35 cellular contexts compared by ENCODE assay signal in the genomic region with DNA sequence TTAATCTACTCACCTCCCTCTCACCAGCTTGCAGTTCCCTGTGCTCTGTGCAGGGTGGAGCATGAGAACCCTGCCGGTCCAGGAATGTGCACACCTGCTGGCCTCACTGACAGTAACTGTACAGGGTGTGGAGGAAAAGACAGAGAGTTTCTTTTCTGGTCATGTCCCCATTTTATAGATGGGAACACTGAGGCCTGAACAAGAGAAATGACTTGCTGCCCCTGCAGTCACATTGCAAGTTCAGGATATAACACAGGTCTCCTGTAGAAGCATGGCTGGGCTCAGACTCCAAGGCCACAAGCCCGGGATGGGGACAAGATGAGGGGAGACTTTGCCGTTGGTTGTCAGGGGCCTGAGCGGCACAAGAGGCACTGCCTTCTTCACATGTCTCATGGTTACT. TPM values are rescaled to one million over a fixed set of nuclear protein-coding genes. Genes with fewer than 3 reads are reported as not detected.
"Had no signal": no experiment of that assay in that cellular context is flagged by ENCODE, and none has a peak within 500 bp of the region (broad histone marks: within the 10 kb centered on the region; RNA-seq: fewer than 3 reads in every experiment).

No MANE protein-coding gene starts in this region.

- H3K27ac Mint-ChIP-seq: activated CD4-positive, alpha-beta memory T cell treated with anti-CD3 and anti-CD28 coated beads, Interleukin-2, amount 10 ng/mL, durations not matched to agents 7 days and 5 days; activated CD4-positive, alpha-beta T cell treated with anti-CD3 and anti-CD28 coated beads, Interleukin-2, amount 10 ng/mL, durations not matched to agents 7 days and 5 days; activated naive CD4-positive, alpha-beta T cell treated with anti-CD3 and anti-CD28 coated beads for 36 hours; activated naive CD4-positive, alpha-beta T cell treated with anti-CD3 and anti-CD28 coated beads, Interleukin-2, amount 50 U/mL, for 24 hours; activated naive CD8-positive, alpha-beta T cell treated with anti-CD3 and anti-CD28 coated beads for 36 hours; activated naive CD8-positive, alpha-beta T cell treated with anti-CD3 and anti-CD28 coated beads, Interleukin-2, amount 50 U/mL, for 24 hours; activated T-cell treated with anti-CD3 and anti-CD28 coated beads, Interleukin-2, amount 50 U/mL, for 24 hours; activated T-cell treated with anti-CD3 and anti-CD28 coated beads, Interleukin-2, amount 50 U/mL, for 72 hours; activated T-helper 17 cell treated with anti-CD3 and anti-CD28 coated beads, Interleukin-2, amount 50 U/mL, for 72 hours; WTC11 had no signal

- H3K27me3 ChIP-seq: adrenal gland, breast epithelium, cardiac muscle cell, colonic mucosa, esophagus muscularis mucosa, gastrocnemius medialis, heart right ventricle had no signal

- H3K36me3 ChIP-seq: adrenal gland, breast epithelium, cardiac muscle cell, colonic mucosa, esophagus muscularis mucosa, gastrocnemius medialis, heart right ventricle had no signal

- DNase-seq: activated CD4-positive, alpha-beta memory T cell treated with anti-CD3 and anti-CD28 coated beads, Interleukin-2, amount 10 ng/mL, durations not matched to agents 7 days and 5 days; activated CD4-positive, alpha-beta T cell treated with anti-CD3 and anti-CD28 coated beads for 1 hour; activated CD4-positive, alpha-beta T cell treated with anti-CD3 and anti-CD28 coated beads for 4 hours; activated CD4-positive, alpha-beta T cell treated with anti-CD3 and anti-CD28 coated beads, Interleukin-2, amount 10 ng/mL, durations not matched to agents 7 days and 5 days; activated CD4-positive, alpha-beta T cell treated with anti-CD3 and anti-CD28 coated beads, Interleukin-2, amount 50 U/mL, for 4 hours; activated CD8-positive, alpha-beta memory T cell treated with anti-CD3 and anti-CD28 coated beads, Interleukin-2, amount 50 U/mL, for 48 hours; activated effector memory CD4-positive, alpha-beta T cell treated with anti-CD3 and anti-CD28 coated beads, Interleukin-2, amount 50 U/mL, for 16 hours; activated naive CD4-positive, alpha-beta T cell treated with anti-CD3 and anti-CD28 coated beads for 36 hours; activated naive CD8-positive, alpha-beta T cell treated with anti-CD3 and anti-CD28 coated beads for 36 hours; activated naive CD8-positive, alpha-beta T cell treated with anti-CD3 and anti-CD28 coated beads, Interleukin-2, amount 50 U/mL, for 24 hours; activated T-cell treated with anti-CD3 and anti-CD28 coated beads for 4 hours; activated T-cell treated with anti-CD3 and anti-CD28 coated beads, Interleukin-2, amount 50 U/mL, for 24 hours; activated T-cell treated with anti-CD3 and anti-CD28 coated beads, Interleukin-2, amount 50 U/mL, for 72 hours; adrenal gland; amygdala; central memory CD4-positive, alpha-beta T cell; cerebellar nuclear complex; colonic mucosa; effector CD8-positive, alpha-beta T cell; foreskin keratinocyte; gastrocnemius medialis; glutamatergic neuron; heart right ventricle; T-helper 2 cell had no signal

- FAIRE-seq: TTC549 had no signal

- H3K27ac ChIP-seq: cardiac muscle cell, colonic mucosa, esophagus muscularis mucosa, foreskin keratinocyte, gastrocnemius medialis had no signal

- H3K4me1 Mint-ChIP-seq: activated naive CD4-positive, alpha-beta T cell treated with anti-CD3 and anti-CD28 coated beads, Interleukin-2, amount 50 U/mL, for 24 hours; activated naive CD8-positive, alpha-beta T cell treated with anti-CD3 and anti-CD28 coated beads, Interleukin-2, amount 50 U/mL, for 24 hours had no signal

- ATAC-seq: activated naive CD8-positive, alpha-beta T cell treated with anti-CD3 and anti-CD28 coated beads, Interleukin-2, amount 50 U/mL, for 24 hours; activated T-cell treated with anti-CD3 and anti-CD28 coated beads, Interleukin-2, amount 50 U/mL, for 72 hours; activated T-helper 17 cell treated with anti-CD3 and anti-CD28 coated beads, Interleukin-2, amount 50 U/mL, for 72 hours; foreskin keratinocyte; gastrocnemius medialis; heart right ventricle had no signal

- H3K27me3 Mint-ChIP-seq: activated CD4-positive, alpha-beta T cell treated with anti-CD3 and anti-CD28 coated beads, Interleukin-2, amount 10 ng/mL, durations not matched to agents 7 days and 5 days; activated naive CD4-positive, alpha-beta T cell treated with anti-CD3 and anti-CD28 coated beads, Interleukin-2, amount 50 U/mL, for 24 hours; activated naive CD8-positive, alpha-beta T cell treated with anti-CD3 and anti-CD28 coated beads for 36 hours; activated naive CD8-positive, alpha-beta T cell treated with anti-CD3 and anti-CD28 coated beads, Interleukin-2, amount 50 U/mL, for 24 hours; activated T-cell treated with anti-CD3 and anti-CD28 coated beads, Interleukin-2, amount 50 U/mL, for 24 hours; activated T-helper 17 cell treated with anti-CD3 and anti-CD28 coated beads, Interleukin-2, amount 50 U/mL, for 72 hours had no signal

- H3K36me3 Mint-ChIP-seq: activated naive CD4-positive, alpha-beta T cell treated with anti-CD3 and anti-CD28 coated beads, Interleukin-2, amount 50 U/mL, for 24 hours; activated naive CD8-positive, alpha-beta T cell treated with anti-CD3 and anti-CD28 coated beads for 36 hours; brain; WTC11 had no signal

- H3K9me3 ChIP-seq: adrenal gland, breast epithelium, colonic mucosa, esophagus muscularis mucosa, gastrocnemius medialis, heart right ventricle had no signal

- H3K4me3 Mint-ChIP-seq: activated CD4-positive, alpha-beta memory T cell treated with anti-CD3 and anti-CD28 coated beads, Interleukin-2, amount 10 ng/mL, durations not matched to agents 7 days and 5 days; activated CD4-positive, alpha-beta T cell treated with anti-CD3 and anti-CD28 coated beads, Interleukin-2, amount 10 ng/mL, durations not matched to agents 7 days and 5 days; activated naive CD4-positive, alpha-beta T cell treated with anti-CD3 and anti-CD28 coated beads for 36 hours; activated naive CD4-positive, alpha-beta T cell treated with anti-CD3 and anti-CD28 coated beads, Interleukin-2, amount 50 U/mL, for 24 hours; activated naive CD8-positive, alpha-beta T cell treated with anti-CD3 and anti-CD28 coated beads for 36 hours; activated naive CD8-positive, alpha-beta T cell treated with anti-CD3 and anti-CD28 coated beads, Interleukin-2, amount 50 U/mL, for 24 hours; activated T-cell treated with anti-CD3 and anti-CD28 coated beads, Interleukin-2, amount 50 U/mL, for 24 hours; activated T-cell treated with anti-CD3 and anti-CD28 coated beads, Interleukin-2, amount 50 U/mL, for 72 hours; activated T-helper 17 cell treated with anti-CD3 and anti-CD28 coated beads, Interleukin-2, amount 50 U/mL, for 72 hours; brain; WTC11 had no signal

- H3K9me3 Mint-ChIP-seq: activated CD4-positive, alpha-beta memory T cell treated with anti-CD3 and anti-CD28 coated beads, Interleukin-2, amount 10 ng/mL, durations not matched to agents 7 days and 5 days; activated CD4-positive, alpha-beta T cell treated with anti-CD3 and anti-CD28 coated beads, Interleukin-2, amount 10 ng/mL, durations not matched to agents 7 days and 5 days; activated naive CD4-positive, alpha-beta T cell treated with anti-CD3 and anti-CD28 coated beads for 36 hours; activated naive CD4-positive, alpha-beta T cell treated with anti-CD3 and anti-CD28 coated beads, Interleukin-2, amount 50 U/mL, for 24 hours; activated naive CD8-positive, alpha-beta T cell treated with anti-CD3 and anti-CD28 coated beads for 36 hours; activated naive CD8-positive, alpha-beta T cell treated with anti-CD3 and anti-CD28 coated beads, Interleukin-2, amount 50 U/mL, for 24 hours; activated T-cell treated with anti-CD3 and anti-CD28 coated beads, Interleukin-2, amount 50 U/mL, for 24 hours; activated T-cell treated with anti-CD3 and anti-CD28 coated beads, Interleukin-2, amount 50 U/mL, for 72 hours; activated T-helper 17 cell treated with anti-CD3 and anti-CD28 coated beads, Interleukin-2, amount 50 U/mL, for 72 hours; WTC11 had no signal

- H3K4me3 ChIP-seq: adrenal gland, breast epithelium, cardiac muscle cell, colonic mucosa, esophagus muscularis mucosa, gastrocnemius medialis, heart right ventricle had no signal

RNA-seq across cellular contexts. Expression of gene SLC28A1, which starts 23.3 kb away (rescaled TPM):
- total RNA-seq: activated CD4-positive, alpha-beta memory T cell treated with anti-CD3 and anti-CD28 coated beads, Interleukin-2, amount 10 ng/mL, durations not matched to agents 7 days and 5 days; activated CD4-positive, alpha-beta T cell treated with anti-CD3 and anti-CD28 coated beads, Interleukin-2, amount 10 ng/mL, durations not matched to agents 7 days and 5 days; activated naive CD4-positive, alpha-beta T cell treated with anti-CD3 and anti-CD28 coated beads for 36 hours; activated naive CD8-positive, alpha-beta T cell treated with anti-CD3 and anti-CD28 coated beads for 36 hours; activated T-cell treated with anti-CD3 and anti-CD28 coated beads, Interleukin-2, amount 50 U/mL, for 72 hours; activated T-helper 17 cell treated with anti-CD3 and anti-CD28 coated beads, Interleukin-2, amount 50 U/mL, for 72 hours; dermis microvascular lymphatic vessel endothelial cell; epithelial cell of proximal tubule; foreskin keratinocyte; T-helper 1 cell treated with Interleukin-12 subunit alpha and Interleukin-12 subunit beta and Interleukin-4 antibody, amounts not matched to agents 30 ng/mL and 1 ng/mL, for 36 hours; WTC11 had no signal
- polyA plus RNA-seq: foreskin keratinocyte had no signal
